10 cellular contexts compared by ENCODE assay signal in the genomic region with DNA sequence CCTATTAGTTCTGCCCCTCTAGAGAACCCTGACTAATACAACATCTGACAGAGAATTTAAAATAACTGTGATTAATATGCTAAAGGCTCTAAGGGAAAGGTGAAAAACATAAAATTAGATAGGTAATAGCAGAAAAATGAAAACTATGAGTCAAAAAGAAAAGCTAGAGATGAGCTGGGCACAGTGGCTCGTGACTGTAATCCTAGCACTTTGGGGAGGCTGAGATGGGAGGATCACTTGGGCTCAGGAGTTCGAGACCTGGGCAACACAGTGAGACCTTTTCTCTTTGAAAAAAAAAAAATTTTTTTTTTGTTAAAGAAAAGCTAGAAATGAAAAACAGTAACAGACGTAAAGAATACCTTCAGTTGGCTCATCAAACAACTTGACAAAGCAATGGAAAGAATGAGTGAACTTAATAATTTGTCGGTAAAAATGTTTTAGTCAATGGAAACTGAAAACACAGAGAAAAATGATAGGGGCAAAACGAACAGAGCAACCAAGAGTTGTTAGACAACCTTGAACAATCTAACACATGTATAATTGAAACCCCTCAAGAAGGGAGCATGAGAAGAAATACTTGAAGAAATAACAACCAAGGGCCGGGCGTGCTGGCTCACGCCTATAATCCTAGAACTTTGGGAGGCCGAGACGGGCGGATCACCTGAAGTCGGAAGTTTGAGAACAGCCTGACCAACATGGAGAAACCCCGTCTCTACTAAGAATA.
"Had no signal": no experiment of that assay in that cellular context is flagged by ENCODE, and none has a peak within 500 bp of the region (broad histone marks: within the 10 kb centered on the region; RNA-seq: fewer than 3 reads in every experiment).

No MANE protein-coding gene starts in this region.

- ATAC-seq: body of pancreas; left ventricle myocardium superior; sciatic nerve; stimulated activated naive B cell treated with anti-CD40 and anti-IgM and Interleukin-4, amounts not matched to agents 10 μg/mL and 1 μg/mL and 100 μg/mL, for 72 hours had no signal

- DNase-seq: activated naive CD8-positive, alpha-beta T cell treated with anti-CD3 and anti-CD28 coated beads, Interleukin-2, amount 10 ng/mL, durations not matched to agents 7 days and 5 days; body of pancreas; dermis blood vessel endothelial cell; left ventricle myocardium superior; nephron progenitor cell; nucleus accumbens; stimulated activated naive B cell treated with anti-CD40 and anti-IgM and Interleukin-4, amounts not matched to agents 10 μg/mL and 1 μg/mL and 100 μg/mL, for 72 hours; upper lobe of left lung had no signal

- H3K9me3 Mint-ChIP-seq: stimulated activated naive B cell treated with anti-CD40 and anti-IgM and Interleukin-4, amounts not matched to agents 10 μg/mL and 1 μg/mL and 100 μg/mL, for 72 hours had no signal

- H3K27ac Mint-ChIP-seq: activated naive CD8-positive, alpha-beta T cell treated with anti-CD3 and anti-CD28 coated beads, Interleukin-2, amount 10 ng/mL, durations not matched to agents 7 days and 5 days; nephron progenitor cell; stimulated activated naive B cell treated with anti-CD40 and anti-IgM and Interleukin-4, amounts not matched to agents 10 μg/mL and 1 μg/mL and 100 μg/mL, for 72 hours; T-helper 1 cell treated with Interleukin-12 subunit alpha and Interleukin-12 subunit beta and Interleukin-4 antibody, amounts not matched to agents 30 μg/mL and 1 μg/mL, for 36 hours had no signal

- H3K4me3 Mint-ChIP-seq: activated naive CD8-positive, alpha-beta T cell treated with anti-CD3 and anti-CD28 coated beads, Interleukin-2, amount 10 ng/mL, durations not matched to agents 7 days and 5 days; nephron progenitor cell; stimulated activated naive B cell treated with anti-CD40 and anti-IgM and Interleukin-4, amounts not matched to agents 10 μg/mL and 1 μg/mL and 100 μg/mL, for 72 hours; T-helper 1 cell treated with Interleukin-12 subunit alpha and Interleukin-12 subunit beta and Interleukin-4 antibody, amounts not matched to agents 30 μg/mL and 1 μg/mL, for 36 hours had no signal

- H3K4me1 Mint-ChIP-seq: nephron progenitor cell; stimulated activated naive B cell treated with anti-CD40 and anti-IgM and Interleukin-4, amounts not matched to agents 10 μg/mL and 1 μg/mL and 100 μg/mL, for 72 hours had no signal
